27 cellular contexts compared by ENCODE assay signal in genomic region chr1:110198746-110199145, GRCh38. TPM values are rescaled to one million over a fixed set of nuclear protein-coding genes. Genes with fewer than 3 reads are reported as not detected.
DNase-seq lines count a peak whose midpoint lies in the region; ATAC-seq, FAIRE-seq and TF ChIP-seq lines count a peak whose summit lies in the region.
"Had no signal": no experiment of that assay in that cellular context is flagged by ENCODE, and none has a peak within 500 bp of the region (broad histone marks: within the 10 kb centered on the region; RNA-seq: fewer than 3 reads in every experiment).

No MANE protein-coding gene starts in this region.

- no CpG with 5 or more reads among the region's 2 CpGs for WGBS in neuronal stem cell (ENCODE audit: extremely low coverage in 2 of 2, insufficient read length in 2 of 2, insufficient replicate concordance in 1 of 2), 2 donors

- H4K91ac ChIP-seq in neuronal stem cell (ENCODE audit: low read depth, low read length, poor library complexity) = no peak overlapping the region

- H2AFZ ChIP-seq in neuronal stem cell (ENCODE audit: low read length) = no peak overlapping the region

- POLR2A ChIA-PET in HEK293 (lab: Yijun Ruan, JAX) = no interaction called here

- H3K4me2 ChIP-seq in neuronal stem cell (ENCODE audit: insufficient read depth, low read length, poor library complexity, severe bottlenecking) = no peak overlapping the region
- H3K4me2 ChIP-seq: A549, BLaER1 had no signal

- peak overlapping the region; percentile 56 for H3K27ac Mint-ChIP-seq in stimulated activated effector memory CD8-positive, alpha-beta T cell treated with anti-CD3 and anti-CD28 coated beads, Interleukin-12 subunit alpha, Interleukin-12 subunit beta, amount 100 ng/mL, for 72 hours
- H3K27ac Mint-ChIP-seq: CD4-positive, alpha-beta memory T cell; CD4-positive, CD25-positive, alpha-beta regulatory T cell; CD8-positive, alpha-beta memory T cell had no signal

- no peaks in the 10 kb centered on the region for H3K36me3 ChIP-seq in HEK293 (ENCODE audit: control insufficient read depth in 2 of 2, insufficient read depth in 1 of 2, low read length in 2 of 2)
- no peaks in the 10 kb centered on the region for H3K36me3 ChIP-seq in kidney (ENCODE audit: control insufficient read depth in 1 of 2, insufficient read depth in 2 of 2, low read length in 2 of 2)
- no peaks in the 10 kb centered on the region for H3K36me3 ChIP-seq in neuronal stem cell (replicated peaks in 1 of 2; ENCODE audit: control insufficient read depth in 2 of 2, insufficient read depth in 2 of 2, low read length in 2 of 2)
- H3K36me3 ChIP-seq: BE2C, BLaER1 had no signal

- no peak overlapping the region for H3K18ac ChIP-seq in neuronal stem cell (ENCODE audit: low read length)

- no peak overlapping the region for H2BK120ac ChIP-seq in neuronal stem cell (ENCODE audit: low read depth, low read length)

- no peaks in the 10 kb centered on the region for H3K79me1 ChIP-seq in neuronal stem cell (ENCODE audit: low read depth, low read length)

- H2BK15ac ChIP-seq in neuronal stem cell (ENCODE audit: low read length) = no peak overlapping the region

- H3K27ac ChIP-seq in HEK293 (ENCODE audit: extremely low read depth, low read depth, low read length) = no peak overlapping the region
- no peak overlapping the region for H3K27ac ChIP-seq in kidney (ENCODE audit: low read depth in 2 of 2, low read length in 2 of 2)
- no peak overlapping the region for H3K27ac ChIP-seq in neuronal stem cell (replicated peaks; ENCODE audit: low read length)
- H3K27ac ChIP-seq: 22Rv1, A549, BLaER1 had no signal

- H3K4ac ChIP-seq in neuronal stem cell (ENCODE audit: low read length) = peak overlapping the region; percentile 24

- no peak overlapping the region for H3K9ac ChIP-seq in kidney (ENCODE audit: low read length in 2 of 2)
- no peak overlapping the region for H3K9ac ChIP-seq in neuronal stem cell (ENCODE audit: low read depth, low read length, poor library complexity)
- H3K9ac ChIP-seq: BLaER1 had no signal

- no peak overlapping the region for H2BK5ac ChIP-seq in neuronal stem cell (ENCODE audit: low read length)

- H3K4me1 ChIP-seq in HEK293 (ENCODE audit: control insufficient read depth, insufficient read depth, low read length) (no peaks in the 10 kb centered on the region), kidney (ENCODE audit: control insufficient read depth in 1 of 2, insufficient read depth in 1 of 2, low read depth in 1 of 2, low read length in 2 of 2) (peaks cover 0 to 3% of the 10 kb centered on the region in 2 donors), neuronal stem cell (ENCODE audit: control insufficient read depth in 2 of 2, insufficient read depth in 1 of 2, low read depth in 1 of 2, low read length in 2 of 2) (peaks cover 0 to 5% of the 10 kb centered on the region in 2 donors)

- DNase-seq in kidney = peak; percentile 26
- no peak for DNase-seq in neuronal stem cell (ENCODE audit: low spot score)
- DNase-seq in stimulated activated effector memory CD8-positive, alpha-beta T cell treated with anti-CD3 and anti-CD28 coated beads, Interleukin-12 subunit alpha, Interleukin-12 subunit beta, amount 100 ng/mL, for 72 hours (ENCODE audit: low spot score in 2 of 2) = no peak
- no peak for DNase-seq in EL
- DNase-seq in left cardiac atrium = no peak
- DNase-seq in RCC 7860 (ENCODE audit: low spot score) = no peak
- DNase-seq: ACHN; BE2C; C1 segment of cervical spinal cord; CD4-positive, alpha-beta memory T cell; CD4-positive, CD25-positive, alpha-beta regulatory T cell; CD8-positive, alpha-beta memory T cell; COR-L47; DMS 273 treated with DMSO at 0.1 percent for 48 hours; DMS153; DMS53; DMS79; DND-41; GF-D8 had no signal

- peak overlapping the region; percentile 14 for H2AK5ac ChIP-seq in neuronal stem cell (ENCODE audit: low read depth, low read length)

- H2BK12ac ChIP-seq in neuronal stem cell (ENCODE audit: low read length) = no peak overlapping the region

- H3K23ac ChIP-seq in neuronal stem cell (ENCODE audit: low read depth, low read length, poor library complexity) = no peak overlapping the region

- peaks cover 0 to 36% (median 0%) of the 10 kb centered on the region in 3 experiments for H3K27me3 ChIP-seq in neuronal stem cell (ENCODE audit: control insufficient read depth in 3 of 3, insufficient read depth in 3 of 3, low read depth in 1 of 3, low read length in 3 of 3)
- H3K27me3 ChIP-seq: BE2C, BLaER1 had no signal

- CTCF ChIA-PET in HEK293 (lab: Yijun Ruan, JAX) = interaction anchor here (0.6 to 20.2 kb wide), 3 partner anchors 114 to 261 kb away, joined by 3 to 662 read pairs (median 33); no protein-coding TSS in a partner anchor

- H3K4me3 Mint-ChIP-seq in stimulated activated effector memory CD8-positive, alpha-beta T cell treated with anti-CD3 and anti-CD28 coated beads, Interleukin-12 subunit alpha, Interleukin-12 subunit beta, amount 100 ng/mL, for 72 hours = no peak overlapping the region
- H3K4me3 Mint-ChIP-seq: CD14-positive monocyte; CD4-positive, alpha-beta memory T cell; CD4-positive, CD25-positive, alpha-beta regulatory T cell; CD8-positive, alpha-beta memory T cell had no signal

- H3K4me3 ChIP-seq in HEK293 (ENCODE audit: low read depth, low read length) (no peak overlapping the region), kidney (ENCODE audit: low read length in 2 of 2) (no peak overlapping the region), neuronal stem cell (ENCODE audit: low read length in 2 of 2) (no peak overlapping the region)
- H3K4me3 ChIP-seq: A549, BLaER1 had no signal

- H3K9me3 ChIP-seq in HEK293 (ENCODE audit: control insufficient read depth, insufficient read depth, low read depth, low read length) (no peaks in the 10 kb centered on the region), kidney (ENCODE audit: control insufficient read depth in 1 of 2, low read length in 2 of 2) (no peaks in the 10 kb centered on the region), neuronal stem cell (replicated peaks in 1 of 2; ENCODE audit: control insufficient read depth in 2 of 2, insufficient read depth in 1 of 2, low read depth in 1 of 2, low read length in 2 of 2) (no peaks in the 10 kb centered on the region)
- H3K9me3 ChIP-seq: A549, BE2C, BLaER1 had no signal

- peaks cover 15% of the 10 kb centered on the region for H3K4me1 Mint-ChIP-seq in stimulated activated effector memory CD8-positive, alpha-beta T cell treated with anti-CD3 and anti-CD28 coated beads, Interleukin-12 subunit alpha, Interleukin-12 subunit beta, amount 100 ng/mL, for 72 hours

- intact Hi-C loops in kidney (cut with DNase I) (no loop called here), left cardiac atrium (cut with DNase I) (no loop called here)

- no peak for TF ChIP-seq CTCF in HEK293 (tag by site-specific recombination; IDR thresholded peaks at IDR 0.05)
- TF ChIP-seq CTCF in kidney (IDR thresholded peaks at IDR 0.05; ENCODE audit: borderline replicate concordance, extremely low read depth, insufficient read depth) = no peak

- no peak for ATAC-seq in stimulated activated effector memory CD8-positive, alpha-beta T cell treated with anti-CD3 and anti-CD28 coated beads, Interleukin-12 subunit alpha, Interleukin-12 subunit beta, amount 100 ng/mL, for 72 hours
- ATAC-seq in left cardiac atrium = no peak
- ATAC-seq: A549 had no signal

- no peaks in the 10 kb centered on the region for H3K9me3 Mint-ChIP-seq in stimulated activated effector memory CD8-positive, alpha-beta T cell treated with anti-CD3 and anti-CD28 coated beads, Interleukin-12 subunit alpha, Interleukin-12 subunit beta, amount 100 ng/mL, for 72 hours
- H3K9me3 Mint-ChIP-seq: CD14-positive monocyte; CD4-positive, alpha-beta memory T cell; CD4-positive, CD25-positive, alpha-beta regulatory T cell; CD8-positive, alpha-beta memory T cell had no signal

- H3K14ac ChIP-seq in neuronal stem cell (ENCODE audit: low read length) = no peak overlapping the region

- H3K36me3 Mint-ChIP-seq in stimulated activated effector memory CD8-positive, alpha-beta T cell treated with anti-CD3 and anti-CD28 coated beads, Interleukin-12 subunit alpha, Interleukin-12 subunit beta, amount 100 ng/mL, for 72 hours = no peaks in the 10 kb centered on the region
- H3K36me3 Mint-ChIP-seq: CD14-positive monocyte; CD4-positive, alpha-beta memory T cell; CD4-positive, CD25-positive, alpha-beta regulatory T cell; CD8-positive, alpha-beta memory T cell had no signal

- no peak overlapping the region for H4K8ac ChIP-seq in neuronal stem cell (ENCODE audit: low read depth, low read length)

- no peak for FAIRE-seq in kidney (lab: Jason Lieb, UNC)
- no peak for FAIRE-seq in RCC 7860 (lab: Jason Lieb, UNC)
- FAIRE-seq: A549, G401.6, GM12891, GM19239 had no signal

TF ChIP-seq in HEK293, 187 proteins besides CTCF, POLR2A, EP300 and RAD21 (continues in another document):
- TF ChIP-seq REST (tag by site-specific recombination; IDR thresholded peaks at IDR 0.05) = no peak

RNA-seq across cellular contexts. Expression of gene KCNC4, which starts 11.4 kb away (rescaled TPM):
- total RNA-seq in kidney (52.9 TPM), left cardiac atrium (1 to 10 TPM; 8.7 to 8.8 TPM)
- 12.9 TPM for polyA plus RNA-seq in kidney (ENCODE audit: insufficient read depth, low read depth, low replicate concordance)
- polyA plus RNA-seq in neuronal stem cell (2013, experiment 1 of 2) = 3.3 TPM
- 3.2 TPM for polyA plus RNA-seq in neuronal stem cell (2013, experiment 2 of 2)

RNA-seq across cellular contexts. Expression of gene SLC6A17, which starts 48.5 kb away (rescaled TPM):
- total RNA-seq in kidney (2.3 TPM), left cardiac atrium (under 1 TPM in 1 of 2 donors, not detected in 1; 0.13 TPM)
- polyA plus RNA-seq in kidney (ENCODE audit: insufficient read depth, low read depth, low replicate concordance) = 1.7 TPM
- polyA plus RNA-seq in neuronal stem cell (2013, experiment 1 of 2) = 0.11 TPM
- 0.07 TPM for polyA plus RNA-seq in neuronal stem cell (2013, experiment 2 of 2)
- total RNA-seq: CD4-positive, alpha-beta memory T cell; CD4-positive, CD25-positive, alpha-beta regulatory T cell had no signal
- polyA plus RNA-seq: CD14-positive monocyte; CD4-positive, alpha-beta memory T cell; CD4-positive, CD25-positive, alpha-beta regulatory T cell; CD8-positive, alpha-beta memory T cell had no signal
